In the genomic region with DNA sequence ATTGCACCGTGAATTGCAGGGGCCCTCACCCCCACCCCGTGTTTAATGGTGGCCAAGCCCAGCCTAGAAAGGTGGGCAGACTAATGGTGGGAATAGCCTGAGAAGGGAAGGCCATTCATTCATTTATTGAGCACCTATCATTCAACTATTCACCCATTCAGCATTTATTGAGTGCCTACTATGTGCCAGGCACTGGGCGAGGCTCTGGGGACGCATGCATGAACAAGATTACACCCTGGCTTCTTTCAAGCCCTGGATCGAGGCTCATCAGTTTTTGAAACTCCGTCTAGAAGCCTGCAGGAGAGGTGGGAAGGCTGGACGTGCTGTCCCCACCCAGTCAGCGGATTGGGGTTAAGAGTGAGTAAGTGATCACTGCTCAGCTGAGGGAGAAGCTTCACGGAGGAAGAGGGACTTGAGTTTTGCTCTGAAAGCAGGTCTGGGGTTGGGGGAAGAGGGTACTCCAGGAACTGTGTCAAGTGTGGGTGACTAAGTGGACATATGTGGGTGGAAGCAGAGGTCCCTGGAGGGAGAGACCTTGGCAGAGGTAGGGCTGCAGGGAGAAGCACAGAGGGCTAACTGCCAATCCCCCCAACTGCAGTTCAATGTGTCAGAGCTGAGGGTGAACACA, we compare ENCODE assay signal across 12 cellular contexts. TPM values are rescaled to one million over a fixed set of nuclear protein-coding genes. Genes with fewer than 3 reads are reported as not detected.
DNase-seq lines count a peak whose midpoint lies in the region; ATAC-seq and TF ChIP-seq lines count a peak whose summit lies in the region.
"Had no signal": no experiment of that assay in that cellular context is flagged by ENCODE, and none has a peak within 500 bp of the region (broad histone marks: within the 10 kb centered on the region; RNA-seq: fewer than 3 reads in every experiment).

No MANE protein-coding gene starts in this region.

- H3K27ac Mint-ChIP-seq in IgD-negative memory B cell = peak overlapping the region in 2 of 3 donors; percentile 80 to 92
- H3K27ac Mint-ChIP-seq in endodermal cell = peak overlapping the region; percentile 8
- peak overlapping the region; percentile 76 for H3K27ac Mint-ChIP-seq in neural progenitor cell
- H3K27ac Mint-ChIP-seq: activated T-cell treated with anti-CD3 and anti-CD28 coated beads, Interleukin-2, amount 50 U/mL, for 72 hours had no signal

- H4K20me1 ChIP-seq in neural progenitor cell (ENCODE audit: low read depth) (no peaks in the 10 kb centered on the region), PC-3 (ENCODE audit: low read length) (no peaks in the 10 kb centered on the region)

- H3K36me3 Mint-ChIP-seq in IgD-negative memory B cell (peaks cover 4% of the 10 kb centered on the region), endodermal cell (ENCODE audit: low read depth) (peaks cover 19% of the 10 kb centered on the region), neural progenitor cell (peaks cover 6% of the 10 kb centered on the region)

- H3K27me3 Mint-ChIP-seq in IgD-negative memory B cell = no peaks in the 10 kb centered on the region
- H3K27me3 Mint-ChIP-seq in endodermal cell (ENCODE audit: insufficient read depth) = no peaks in the 10 kb centered on the region
- peaks cover 10% of the 10 kb centered on the region for H3K27me3 Mint-ChIP-seq in neural progenitor cell (ENCODE audit: insufficient read depth, low read depth)

- no peaks in the 10 kb centered on the region for H3K4me1 ChIP-seq in endodermal cell (ENCODE audit: control insufficient read depth, insufficient read depth, low read length)
- no peaks in the 10 kb centered on the region for H3K4me1 ChIP-seq in neural progenitor cell
- no peaks in the 10 kb centered on the region for H3K4me1 ChIP-seq in PC-3 (ENCODE audit: insufficient read depth, low read length)

- H3K36me3 ChIP-seq in endodermal cell (ENCODE audit: control insufficient read depth, insufficient read depth, low read length) = peaks cover 6% of the 10 kb centered on the region
- no peaks in the 10 kb centered on the region for H3K36me3 ChIP-seq in neural progenitor cell
- peaks cover 16% of the 10 kb centered on the region; the same call in 1 of the 2 replicates for H3K36me3 ChIP-seq in PC-3 (ENCODE audit: low read depth, low read length)

- intact Hi-C loops in PC-3 (cut with micrococcal nuclease) = no loop called here

- H3K9ac ChIP-seq in endodermal cell (ENCODE audit: extremely low read depth, low read length, poor library complexity, severe bottlenecking) (no peak overlapping the region), neural progenitor cell (no peak overlapping the region), PC-3 (ENCODE audit: low read length) (no peak overlapping the region)

- peaks cover 0 to 2% (median 0%) of the 10 kb centered on the region in 3 donors for H3K4me1 Mint-ChIP-seq in IgD-negative memory B cell
- H3K4me1 Mint-ChIP-seq in endodermal cell = peaks cover 22% of the 10 kb centered on the region
- H3K4me1 Mint-ChIP-seq in neural progenitor cell = peaks cover 2% of the 10 kb centered on the region

- H2AFZ ChIP-seq in neural progenitor cell (replicated peaks) = no peak overlapping the region
- H2AFZ ChIP-seq in PC-3 (ENCODE audit: low read length) = no peak overlapping the region
- H2AFZ ChIP-seq: hepatocyte had no signal

- H3K4me3 ChIP-seq in endodermal cell (ENCODE audit: low read length) (no peak overlapping the region), neural progenitor cell (no peak overlapping the region), PC-3 (ENCODE audit: low read length) (no peak overlapping the region)
- H3K4me3 ChIP-seq: hepatocyte, Peyer's patch had no signal

- POLR2A ChIA-PET in PC-3 (lab: Charles Lee; ENCODE audit: unreplicated experiment) = interaction anchor here (0.6 kb wide), 1 partner anchor 127 kb away, joined by 3 read pairs; the partner anchor contains the start of gene NAXE

- H3K27ac ChIP-seq in 22Rv1 (peak overlapping the region; percentile 100), endodermal cell (ENCODE audit: low read depth, low read length) (no peak overlapping the region), neural progenitor cell (no peak overlapping the region), PC-3 (ENCODE audit: low read length) (no peak overlapping the region)
- H3K27ac ChIP-seq: C4-2B, hepatocyte had no signal

- no peaks in the 10 kb centered on the region for H3K9me3 ChIP-seq in endodermal cell (ENCODE audit: control insufficient read depth, low read length)
- no peaks in the 10 kb centered on the region for H3K9me3 ChIP-seq in neural progenitor cell (ENCODE audit: low read depth)
- H3K9me3 ChIP-seq in PC-3 (ENCODE audit: low read length) = no peaks in the 10 kb centered on the region
- H3K9me3 ChIP-seq: Peyer's patch had no signal

- H3K9me3 Mint-ChIP-seq in IgD-negative memory B cell = no peaks in the 10 kb centered on the region
- no peaks in the 10 kb centered on the region for H3K9me3 Mint-ChIP-seq in endodermal cell
- H3K9me3 Mint-ChIP-seq in neural progenitor cell = no peaks in the 10 kb centered on the region
- H3K9me3 Mint-ChIP-seq: activated T-cell treated with anti-CD3 and anti-CD28 coated beads, Interleukin-2, amount 50 U/mL, for 72 hours had no signal

- H3K9me2 ChIP-seq in PC-3 (replicated peaks; ENCODE audit: low read length) = no peaks in the 10 kb centered on the region

- H3K4me3 Mint-ChIP-seq in IgD-negative memory B cell (no peak overlapping the region), endodermal cell (no peak overlapping the region), neural progenitor cell (no peak overlapping the region)
- H3K4me3 Mint-ChIP-seq: activated T-cell treated with anti-CD3 and anti-CD28 coated beads, Interleukin-2, amount 50 U/mL, for 72 hours had no signal

- TF ChIP-seq CTCF in 22Rv1 (IDR thresholded peaks at IDR 0.05) = no peak
- no peak for TF ChIP-seq CTCF in endodermal cell (conservative IDR thresholded peaks at IDR 0.05)
- TF ChIP-seq CTCF in neural progenitor cell (IDR thresholded peaks at IDR 0.05) = no peak
- TF ChIP-seq CTCF in PC-3 (conservative IDR thresholded peaks at IDR 0.05; ENCODE audit: low read depth, low read length) = no peak

- BruUV-seq in PC-3 (replicated peaks; lab: Mats Ljungman, UMichigan) = no TSS peak

- WGBS in endodermal cell (ENCODE audit: insufficient coverage in 1 of 2, insufficient read length in 1 of 2), 2 experiments = 90 to 92% methylated on average over 4 to 9 of the region's 9 CpGs

- H3K27me3 ChIP-seq in endodermal cell (ENCODE audit: control insufficient read depth, insufficient read depth, low read length, poor library complexity, severe bottlenecking) (no peaks in the 10 kb centered on the region), neural progenitor cell (no peaks in the 10 kb centered on the region), PC-3 (ENCODE audit: low read length) (no peaks in the 10 kb centered on the region)
- H3K27me3 ChIP-seq: hepatocyte, Peyer's patch had no signal

- no peaks in the 10 kb centered on the region for H3F3A ChIP-seq in neural progenitor cell (ENCODE audit: low read depth)
- H3F3A ChIP-seq in PC-3 (ENCODE audit: low read length, unreplicated experiment) = no peaks in the 10 kb centered on the region

- CTCF ChIA-PET in PC-3 (lab: Charles Lee) = no interaction called here

- H3K79me2 ChIP-seq in neural progenitor cell (ENCODE audit: low read depth) (no peaks in the 10 kb centered on the region), PC-3 (ENCODE audit: low read length) (no peaks in the 10 kb centered on the region)
- H3K79me2 ChIP-seq: hepatocyte had no signal

- no peak for DNase-seq in endodermal cell
- no peak for DNase-seq in neural progenitor cell (ENCODE audit: low spot score)
- DNase-seq in PC-3 = no peak
- no peak for DNase-seq in Kasumi-1 (lab: John Stamatoyannopoulos, UW)
- no peak for DNase-seq in DMS53 (lab: John Stamatoyannopoulos, UW)
- no peak for DNase-seq in NCI-H1436 treated with DMSO at 0.1 percent for 48 hours (lab: John Stamatoyannopoulos, UW)
- DNase-seq: activated T-cell treated with anti-CD3 and anti-CD28 coated beads, Interleukin-2, amount 50 U/mL, for 72 hours; Peyer's patch had no signal

- ATAC-seq in PC-3 = no peak

- H3K4me2 ChIP-seq in neural progenitor cell (no peak overlapping the region), PC-3 (ENCODE audit: low read length) (no peak overlapping the region)
- H3K4me2 ChIP-seq: hepatocyte had no signal

RNA-seq across cellular contexts. Expression of gene MEF2D, which starts 35.6 kb away (rescaled TPM):
- polyA plus RNA-seq in IgD-negative memory B cell = 16.2 TPM
- total RNA-seq in endodermal cell (10 to 100 TPM; 10.5 to 12.8 TPM), neural progenitor cell (ENCODE audit: low replicate concordance) (1.8 and 7.1 TPM in 2 replicates), PC-3 (2014; rRNA removed) (17.3 and 27.4 TPM in 2 replicates)
- 11.5 TPM for polyA plus RNA-seq in endodermal cell (2013, experiment 1 of 2)
- 11.3 TPM for polyA plus RNA-seq in endodermal cell (2013, experiment 2 of 2)

Comparison
In these comparisons a context has a peak if more than half of its experiments do, and no peak if none do; other contexts are left out.
1. H3K27ac Mint-ChIP-seq: peak in every context shown above with its lines; median percentile 86 in IgD-negative memory B cell; 76 in neural progenitor cell; 8 in endodermal cell.